1 cellular context compared by ENCODE assay signal in genomic region chr9:114481789-114482188, GRCh38.
TF ChIP-seq lines count a peak whose summit lies in the region.

No MANE protein-coding gene starts in this region.

TF ChIP-seq in SK-N-SH treated with all-trans-retinoic acid at 6 μM for 48 hours, 23 proteins besides CTCF, POLR2A, EP300 and RAD21 (continued from another document):
- no peak for TF ChIP-seq TSHZ2 (CRISPR knock-in tag; IDR thresholded peaks at IDR 0.05)
- no peak for TF ChIP-seq ESRRG (CRISPR knock-in tag; IDR thresholded peaks at IDR 0.05)
- no peak for TF ChIP-seq CREB5 (CRISPR knock-in tag; IDR thresholded peaks at IDR 0.05; ENCODE audit: low read depth)
- TF ChIP-seq ZFP30 (CRISPR knock-in tag; IDR thresholded peaks at IDR 0.05): no peak
- TF ChIP-seq OSR1 (CRISPR knock-in tag; IDR thresholded peaks at IDR 0.05): no peak
- no peak for TF ChIP-seq SNAI2 (CRISPR knock-in tag; IDR thresholded peaks at IDR 0.05)
- TF ChIP-seq BACH2 (CRISPR knock-in tag; IDR thresholded peaks at IDR 0.05; ENCODE audit: borderline replicate concordance): no peak
